10 cellular contexts compared by ENCODE assay signal in genomic region chr10:10831085-10831484, GRCh38.
DNase-seq lines count a peak whose midpoint lies in the region; ATAC-seq and TF ChIP-seq lines count a peak whose summit lies in the region.
"Had no signal": no experiment of that assay in that cellular context is flagged by ENCODE, and none has a peak within 500 bp of the region (broad histone marks: within the 10 kb centered on the region; RNA-seq: fewer than 3 reads in every experiment).

No MANE protein-coding gene starts in this region.

- H3K27ac ChIP-seq in fibroblast of lung (ENCODE audit: insufficient read depth, low read length) = peak overlapping the region; percentile 94

- H3K4me1 ChIP-seq in fibroblast of lung (ENCODE audit: control insufficient read depth, extremely low read depth, insufficient read depth, low read length) = peaks cover 6% of the 10 kb centered on the region

- no peaks in the 10 kb centered on the region for H3K9me3 ChIP-seq in fibroblast of lung (ENCODE audit: control insufficient read depth, insufficient read depth, low read depth, low read length)

- no peaks in the 10 kb centered on the region for H3K27me3 ChIP-seq in fibroblast of lung (ENCODE audit: control insufficient read depth, insufficient read depth, low read length)

- H3K9ac ChIP-seq in fibroblast of lung (ENCODE audit: insufficient read depth, low read length) = peak overlapping the region; percentile 41

- no peaks in the 10 kb centered on the region for H3K36me3 ChIP-seq in fibroblast of lung (ENCODE audit: control insufficient read depth, insufficient read depth, low read length)

- peak; percentile 78 for DNase-seq in AG08395 (ENCODE audit: low spot score)
- peak; percentile 63 for DNase-seq in RPMI7951 (ENCODE audit: low read depth)
- peak; percentile 87 for DNase-seq in fibroblast of lung (ENCODE audit: low read depth in 2 of 2)
- peak; percentile 37 for DNase-seq in omental fat pad (ENCODE audit: low spot score)
- no peak for DNase-seq in DMS53 treated with DMSO at 0.1 percent for 48 hours (lab: John Stamatoyannopoulos, UW; ENCODE audit: unreplicated experiment)
- DNase-seq in SIG-M5 treated with dmso at 0.1 percent for 504 hours (lab: John Stamatoyannopoulos, UW; ENCODE audit: unreplicated experiment) = no peak
- no peak for DNase-seq in NCI-H1930 (lab: John Stamatoyannopoulos, UW)
- DNase-seq: NCI-H524 treated with DMSO at 0.1 percent for 48 hours had no signal

- H3K4me3 ChIP-seq in fibroblast of lung (replicated peaks in 1 of 4; ENCODE audit: control extremely low read depth in 1 of 4, insufficient read depth in 1 of 4, low read depth in 3 of 4, low read length in 4 of 4) = peak overlapping the region in 2 of 4 experiments; percentile 11 to 20
- H3K4me3 ChIP-seq: GM12878 had no signal

- H3K79me2 ChIP-seq in fibroblast of lung (ENCODE audit: control insufficient read depth, insufficient read depth, low read length) = no peaks in the 10 kb centered on the region

- H3K4me2 ChIP-seq in fibroblast of lung (ENCODE audit: extremely low read depth, insufficient read depth, low read length) = peak overlapping the region; percentile 21

- H4K20me1 ChIP-seq in fibroblast of lung (ENCODE audit: control insufficient read depth, extremely low read depth, insufficient read depth, low read length) = no peaks in the 10 kb centered on the region

- TF ChIP-seq CTCF in fibroblast of lung (conservative IDR thresholded peaks at IDR 0.05 in 1 of 2, IDR thresholded peaks at IDR 0.05 in 1 of 2; ENCODE audit: low read depth in 1 of 2, low read length in 2 of 2) (no peak), omental fat pad (IDR thresholded peaks at IDR 0.05) (no peak)

- ATAC-seq in omental fat pad (ENCODE audit: low FRiP score) = peak; percentile 93
- ATAC-seq in GM19324 (IDR thresholded peaks at IDR 0.05; ENCODE audit: low FRiP score, unreplicated experiment) = no peak
- ATAC-seq: GM12878 had no signal

- no peak overlapping the region for H2AFZ ChIP-seq in fibroblast of lung (ENCODE audit: low read length)

Comparison
In these comparisons a context has a peak if more than half of its experiments do, and no peak if none do; other contexts are left out.
1. DNase-seq: peak in AG08395 (single experiment), RPMI7951 (single experiment), fibroblast of lung (2 of 2) and omental fat pad (single experiment); none in DMS53 treated with DMSO at 0.1 percent for 48 hours (single experiment), SIG-M5 treated with dmso at 0.1 percent for 504 hours (single experiment) and NCI-H1930 (0 of 2).